9 cellular contexts compared by ENCODE assay signal in genomic region chr1:154344977-154345837, GRCh38. TPM values are rescaled to one million over a fixed set of nuclear protein-coding genes. Genes with fewer than 3 reads are reported as not detected.
A peak's percentile ranks its signal among the peaks of the same experiment; 100 is the strongest.
DNase-seq lines count a peak whose midpoint lies in the region; ATAC-seq and TF ChIP-seq lines count a peak whose summit lies in the region.
"Had no signal": no experiment of that assay in that cellular context is flagged by ENCODE, and none has a peak within 500 bp of the region (broad histone marks: within the 10 kb centered on the region; RNA-seq: fewer than 3 reads in every experiment).

No MANE protein-coding gene starts in this region.

- TF ChIP-seq POLR2A in suprapubic skin (IDR thresholded peaks at IDR 0.05) = no peak

- DNase-seq in RPMI7951 (ENCODE audit: low read depth) (peak; percentile 35), left cardiac atrium (peak; percentile 63), NCI-H446 treated with DMSO at 0.1 percent for 48 hours (lab: John Stamatoyannopoulos, UW) (no peak), suprapubic skin (ENCODE audit: low spot score in 2 of 2) (no peak)
- peak; percentile 72 for DNase-seq in activated effector memory CD4-positive, alpha-beta T cell treated with Interleukin-2 at 50 U/mL for 16 hours
- DNase-seq in stimulated activated CD4-positive, alpha-beta T cell treated with anti-CD3 and anti-CD28 coated beads, Interleukin-4, amount 100 ng/mL, for 4 hours = peak; percentile 62 to 71

- ATAC-seq in left cardiac atrium (no peak), GM18498 (IDR thresholded peaks at IDR 0.05; ENCODE audit: unreplicated experiment) (no peak)

- H3K27me3 ChIP-seq in suprapubic skin = no peaks in the 10 kb centered on the region

- WGBS in suprapubic skin = 83% methylated on average over 11 of the region's 12 CpGs

- TF ChIP-seq CTCF in GM12872 (IDR thresholded peaks at IDR 0.05; ENCODE audit: insufficient read depth, low read depth, low read length) (peak; percentile 83), suprapubic skin (IDR thresholded peaks at IDR 0.05) (peak in 1 of 2 donors; percentile 46)

- H3K27ac ChIP-seq in suprapubic skin = no peak overlapping the region

- peaks cover 87% of the 10 kb centered on the region for H3K36me3 ChIP-seq in suprapubic skin

- no peak for TF ChIP-seq EP300 in suprapubic skin (IDR thresholded peaks at IDR 0.05)

- intact Hi-C loops in left cardiac atrium (cut with DNase I) = no loop called here

- H3K9me3 ChIP-seq in suprapubic skin = no peaks in the 10 kb centered on the region

- H3K4me3 ChIP-seq in suprapubic skin = no peak overlapping the region

- H3K4me1 ChIP-seq in suprapubic skin = peaks cover 3% of the 10 kb centered on the region

RNA-seq across cellular contexts. Expression of gene ATP8B2, which starts 19.9 kb away (rescaled TPM):
- total RNA-seq in RPMI7951 (2014; rRNA removed; shearing (Covaris generic)) = 21.1 and 26.5 TPM in 2 replicates
- total RNA-seq in left cardiac atrium = 10 to 100 TPM; 23.7 to 31.0 TPM
- total RNA-seq in suprapubic skin = 10 to 100 TPM; 14.4 to 34.4 (median 22.0) TPM

RNA-seq across cellular contexts. Expression of gene AQP10, which starts 24.3 kb away (rescaled TPM):
- not detected in 2 replicates for total RNA-seq in RPMI7951 (2014; rRNA removed; shearing (Covaris generic))
- total RNA-seq in left cardiac atrium (not detected), suprapubic skin (under 1 TPM in 1 of 4 donors, not detected in 3; 0.26 TPM)
- total RNA-seq: T-helper 2 cell treated with Interferon-gamma antibody and Interleukin-4, amounts not matched to agents 100 ng/mL and 5 ng/mL, for 36 hours had no signal

RNA-seq across cellular contexts. Expression of gene IL6R, which starts 59.9 kb away (rescaled TPM):
- total RNA-seq in RPMI7951 (2014; rRNA removed; shearing (Covaris generic)) = 0.24 and 0.29 TPM in 2 replicates
- 10 to 100 TPM; 11.2 to 11.4 TPM for total RNA-seq in left cardiac atrium
- total RNA-seq in suprapubic skin = 10 to 100 TPM; 16.1 to 22.9 (median 20.8) TPM

Comparison
In these comparisons a context has a peak if more than half of its experiments do, and no peak if none do; other contexts are left out.
1. DNase-seq: peak in RPMI7951 (single experiment), activated effector memory CD4-positive, alpha-beta T cell treated with Interleukin-2 at 50 U/mL for 16 hours (single experiment), left cardiac atrium (single experiment) and stimulated activated CD4-positive, alpha-beta T cell treated with anti-CD3 and anti-CD28 coated beads, Interleukin-4, amount 100 ng/mL, for 4 hours (2 of 2); none in NCI-H446 treated with DMSO at 0.1 percent for 48 hours (single experiment) and suprapubic skin (0 of 2).